In genomic region chr4:183637461-183637860, GRCh38 we compare ENCODE assay signal across 11 cellular contexts. TPM values are rescaled to one million over a fixed set of nuclear protein-coding genes. Genes with fewer than 3 reads are reported as not detected.
DNase-seq lines count a peak whose midpoint lies in the region; ATAC-seq and TF ChIP-seq lines count a peak whose summit lies in the region.
"Had no signal": no experiment of that assay in that cellular context is flagged by ENCODE, and none has a peak within 500 bp of the region (broad histone marks: within the 10 kb centered on the region; RNA-seq: fewer than 3 reads in every experiment).

No MANE protein-coding gene starts in this region.

- H3K27ac Mint-ChIP-seq in activated naive CD4-positive, alpha-beta T cell treated with anti-CD3 and anti-CD28 coated beads, Interleukin-2, amount 50 U/mL, for 72 hours, result no peak overlapping the region
- no peak overlapping the region for H3K27ac Mint-ChIP-seq in activated naive CD4-positive, alpha-beta T cell treated with anti-CD3 and anti-CD28 coated beads, Interleukin-2, amount 10 ng/mL, durations not matched to agents 7 days and 5 days
- H3K27ac Mint-ChIP-seq: activated naive CD4-positive, alpha-beta T cell treated with anti-CD3 and anti-CD28 coated beads, Interleukin-2, amount 50 U/mL, for 24 hours had no signal

- H3K4me1 ChIP-seq in RWPE2 (ENCODE audit: insufficient read depth, poor library complexity, severe bottlenecking) (peaks cover 30% of the 10 kb centered on the region), fibroblast of lung (ENCODE audit: control insufficient read depth, extremely low read depth, insufficient read depth, low read length) (peaks cover 2% of the 10 kb centered on the region), thoracic aorta (ENCODE audit: control insufficient read depth in 1 of 2, low read depth in 2 of 2) (peaks cover 24 to 37% of the 10 kb centered on the region in 2 donors), right atrium auricular region (peaks cover 0 to 8% of the 10 kb centered on the region in 2 donors)

- H3K4me1 Mint-ChIP-seq in activated naive CD4-positive, alpha-beta T cell treated with anti-CD3 and anti-CD28 coated beads, Interleukin-2, amount 10 ng/mL, durations not matched to agents 7 days and 5 days, result peaks cover 12% of the 10 kb centered on the region

- no peaks in the 10 kb centered on the region for H3K9me3 Mint-ChIP-seq in activated naive CD4-positive, alpha-beta T cell treated with anti-CD3 and anti-CD28 coated beads, Interleukin-2, amount 50 U/mL, for 72 hours
- H3K9me3 Mint-ChIP-seq in activated naive CD4-positive, alpha-beta T cell treated with anti-CD3 and anti-CD28 coated beads, Interleukin-2, amount 10 ng/mL, durations not matched to agents 7 days and 5 days, result no peaks in the 10 kb centered on the region
- H3K9me3 Mint-ChIP-seq: activated naive CD4-positive, alpha-beta T cell treated with anti-CD3 and anti-CD28 coated beads, Interleukin-2, amount 50 U/mL, for 24 hours had no signal

- no peaks in the 10 kb centered on the region for H4K20me1 ChIP-seq in fibroblast of lung (ENCODE audit: control insufficient read depth, extremely low read depth, insufficient read depth, low read length)

- CTCF ChIA-PET in activated naive CD4-positive, alpha-beta T cell treated with anti-CD3 and anti-CD28 coated beads, Interleukin-2, amount 10 ng/mL, durations not matched to agents 7 days and 5 days (lab: Charles Lee), result no interaction called here

- no peaks in the 10 kb centered on the region for H3K27me3 Mint-ChIP-seq in activated naive CD4-positive, alpha-beta T cell treated with anti-CD3 and anti-CD28 coated beads, Interleukin-2, amount 10 ng/mL, durations not matched to agents 7 days and 5 days
- H3K27me3 Mint-ChIP-seq: activated naive CD4-positive, alpha-beta T cell treated with anti-CD3 and anti-CD28 coated beads, Interleukin-2, amount 50 U/mL, for 24 hours had no signal

- H3K4me2 ChIP-seq in fibroblast of lung (ENCODE audit: extremely low read depth, insufficient read depth, low read length), result no peak overlapping the region

- no peaks in the 10 kb centered on the region for H3K79me2 ChIP-seq in fibroblast of lung (ENCODE audit: control insufficient read depth, insufficient read depth, low read length)

- no peak for DNase-seq in activated naive CD4-positive, alpha-beta T cell treated with anti-CD3 and anti-CD28 coated beads, Interleukin-2, amount 50 U/mL, for 72 hours (ENCODE audit: low spot score in 2 of 2)
- DNase-seq in activated naive CD4-positive, alpha-beta T cell treated with anti-CD3 and anti-CD28 coated beads, Interleukin-2, amount 10 ng/mL, durations not matched to agents 7 days and 5 days, result no peak
- no peak for DNase-seq in RWPE2 (ENCODE audit: low spot score)
- DNase-seq in fibroblast of lung (ENCODE audit: low read depth in 2 of 2), result peak; percentile 38 to 73
- no peak for DNase-seq in thoracic aorta (ENCODE audit: low spot score)
- DNase-seq in right atrium auricular region (ENCODE audit: low spot score), result no peak
- DNase-seq in Right ventricle myocardium inferior (ENCODE audit: missing footprints), result no peak
- DNase-seq: NCI-H510A treated with DMSO at 0.1 percent for 48 hours, posterior cingulate gyrus had no signal

- H3K9me3 ChIP-seq in RWPE2 (ENCODE audit: severe bottlenecking), result no peaks in the 10 kb centered on the region
- no peaks in the 10 kb centered on the region for H3K9me3 ChIP-seq in fibroblast of lung (ENCODE audit: control insufficient read depth, insufficient read depth, low read depth, low read length)
- H3K9me3 ChIP-seq in thoracic aorta, result no peaks in the 10 kb centered on the region
- H3K9me3 ChIP-seq in right atrium auricular region, result no peaks in the 10 kb centered on the region

- H3K4me3 ChIP-seq in RWPE2 (ENCODE audit: severe bottlenecking) (no peak overlapping the region), fibroblast of lung (replicated peaks in 1 of 4; ENCODE audit: control extremely low read depth in 1 of 4, insufficient read depth in 1 of 4, low read depth in 3 of 4, low read length in 4 of 4) (no peak overlapping the region), thoracic aorta (no peak overlapping the region), right atrium auricular region (no peak overlapping the region)

- ATAC-seq in activated naive CD4-positive, alpha-beta T cell treated with anti-CD3 and anti-CD28 coated beads, Interleukin-2, amount 50 U/mL, for 72 hours, result peak; percentile 76 to 90
- peak; percentile 92 for ATAC-seq in RWPE2 (ENCODE audit: low read depth)
- ATAC-seq in thoracic aorta (ENCODE audit: insufficient number of reproducible peaks, low FRiP score, low read depth), result no peak
- ATAC-seq in Right ventricle myocardium inferior, result no peak
- ATAC-seq in GM18517 (IDR thresholded peaks at IDR 0.05; ENCODE audit: unreplicated experiment), result no peak

- H2AFZ ChIP-seq in fibroblast of lung (ENCODE audit: low read length), result no peak overlapping the region

- H3K27me3 ChIP-seq in RWPE2 (ENCODE audit: insufficient read depth, poor library complexity, severe bottlenecking) (no peaks in the 10 kb centered on the region), fibroblast of lung (ENCODE audit: control insufficient read depth, insufficient read depth, low read length) (no peaks in the 10 kb centered on the region), thoracic aorta (replicated peaks; ENCODE audit: insufficient read depth) (no peaks in the 10 kb centered on the region), right atrium auricular region (no peaks in the 10 kb centered on the region)

- H3K36me3 ChIP-seq in RWPE2 (ENCODE audit: low read depth), result peaks cover 8% of the 10 kb centered on the region; the same call in 1 of the 2 replicates
- no peaks in the 10 kb centered on the region for H3K36me3 ChIP-seq in fibroblast of lung (ENCODE audit: control insufficient read depth, insufficient read depth, low read length)
- H3K36me3 ChIP-seq in thoracic aorta, result no peaks in the 10 kb centered on the region
- H3K36me3 ChIP-seq in right atrium auricular region, result peaks cover under 1% of the 10 kb centered on the region

- H3K4me3 Mint-ChIP-seq in activated naive CD4-positive, alpha-beta T cell treated with anti-CD3 and anti-CD28 coated beads, Interleukin-2, amount 10 ng/mL, durations not matched to agents 7 days and 5 days, result no peak overlapping the region
- H3K4me3 Mint-ChIP-seq: activated naive CD4-positive, alpha-beta T cell treated with anti-CD3 and anti-CD28 coated beads, Interleukin-2, amount 50 U/mL, for 24 hours had no signal

- intact Hi-C loops in Right ventricle myocardium inferior (cut with DNase I), result no loop called here

- no peak for TF ChIP-seq CTCF in RWPE2 (IDR thresholded peaks at IDR 0.05; ENCODE audit: poor library complexity, severe bottlenecking)
- no peak for TF ChIP-seq CTCF in fibroblast of lung (conservative IDR thresholded peaks at IDR 0.05 in 1 of 2, IDR thresholded peaks at IDR 0.05 in 1 of 2; ENCODE audit: low read depth in 1 of 2, low read length in 2 of 2)
- TF ChIP-seq CTCF in thoracic aorta (IDR thresholded peaks at IDR 0.05), result no peak
- no peak for TF ChIP-seq CTCF in right atrium auricular region (IDR thresholded peaks at IDR 0.05)

- H3K9ac ChIP-seq in fibroblast of lung (ENCODE audit: insufficient read depth, low read length), result no peak overlapping the region

- H3K36me3 Mint-ChIP-seq in activated naive CD4-positive, alpha-beta T cell treated with anti-CD3 and anti-CD28 coated beads, Interleukin-2, amount 50 U/mL, for 72 hours, result no peaks in the 10 kb centered on the region
- H3K36me3 Mint-ChIP-seq in activated naive CD4-positive, alpha-beta T cell treated with anti-CD3 and anti-CD28 coated beads, Interleukin-2, amount 10 ng/mL, durations not matched to agents 7 days and 5 days, result peaks cover 10% of the 10 kb centered on the region

- H3K27ac ChIP-seq in RWPE2 (ENCODE audit: poor library complexity, severe bottlenecking) (peak overlapping the region; percentile 29), fibroblast of lung (ENCODE audit: insufficient read depth, low read length) (no peak overlapping the region), thoracic aorta (peak overlapping the region; percentile 78 to 90), right atrium auricular region (no peak overlapping the region)

RNA-seq across cellular contexts. Expression of gene RWDD4, which starts 21.5 kb away (rescaled TPM):
- 10 to 100 TPM; 14.2 to 16.7 TPM for total RNA-seq in activated naive CD4-positive, alpha-beta T cell treated with anti-CD3 and anti-CD28 coated beads, Interleukin-2, amount 50 U/mL, for 72 hours
- total RNA-seq in fibroblast of lung (14.9 and 17.8 TPM in 2 replicates), thoracic aorta (10 to 100 TPM; 15.2 to 35.6 TPM), right atrium auricular region (10 to 100 TPM; 15.3 to 24.9 TPM), Right ventricle myocardium inferior (15.5 TPM)
- 16.9 and 20.7 TPM in 2 replicates for polyA plus RNA-seq in fibroblast of lung
- 13.8 and 18.5 TPM in 2 replicates for polyA plus RNA-seq in fibroblast of lung (2012)
- not detected in 2 replicates for polyA minus RNA-seq in fibroblast of lung (ENCODE audit: low replicate concordance)

RNA-seq across cellular contexts. Expression of gene TRAPPC11, which starts 21.6 kb away (rescaled TPM):
- total RNA-seq in activated naive CD4-positive, alpha-beta T cell treated with anti-CD3 and anti-CD28 coated beads, Interleukin-2, amount 50 U/mL, for 72 hours, result 10 to 100 TPM; 31.5 to 37.2 TPM
- total RNA-seq in fibroblast of lung (46.2 and 46.6 TPM in 2 replicates), thoracic aorta (10 to 100 TPM; 41.6 to 65.3 TPM), right atrium auricular region (10 to 100 TPM; 22.2 to 31.0 TPM), Right ventricle myocardium inferior (17.8 TPM)
- polyA plus RNA-seq in fibroblast of lung, result 31.4 and 36.4 TPM in 2 replicates
- polyA plus RNA-seq in fibroblast of lung (2012), result 13.4 and 15.7 TPM in 2 replicates
- polyA minus RNA-seq in fibroblast of lung (ENCODE audit: low replicate concordance), result 13.7 and 23.2 TPM in 2 replicates

Comparison
In these comparisons a context has a peak if more than half of its experiments do, and no peak if none do; other contexts are left out.
1. ATAC-seq: peak in activated naive CD4-positive, alpha-beta T cell treated with anti-CD3 and anti-CD28 coated beads, Interleukin-2, amount 50 U/mL, for 72 hours (2 of 2) and RWPE2 (single experiment); none in thoracic aorta (single experiment), Right ventricle myocardium inferior (single experiment) and GM18517 (single experiment).
2. DNase-seq: peak in fibroblast of lung (2 of 2); none in activated naive CD4-positive, alpha-beta T cell treated with anti-CD3 and anti-CD28 coated beads, Interleukin-2, amount 50 U/mL, for 72 hours (0 of 2), activated naive CD4-positive, alpha-beta T cell treated with anti-CD3 and anti-CD28 coated beads, Interleukin-2, amount 10 ng/mL, durations not matched to agents 7 days and 5 days (single experiment), RWPE2 (single experiment), thoracic aorta (single experiment), right atrium auricular region (single experiment) and Right ventricle myocardium inferior (single experiment).
3. H3K27ac ChIP-seq: peak in RWPE2 (single experiment) and thoracic aorta (2 of 2); none in fibroblast of lung (single experiment) and right atrium auricular region (0 of 2).